ENCODE assay signal across 25 cellular contexts in genomic region chr14:31886161-31886835, GRCh38.
"Had no signal": no experiment of that assay in that cellular context is flagged by ENCODE, and none has a peak within 500 bp of the region (broad histone marks: within the 10 kb centered on the region; RNA-seq: fewer than 3 reads in every experiment).

No MANE protein-coding gene starts in this region.

- H3K27me3 ChIP-seq: ascending aorta, colonic mucosa, sigmoid colon, stomach, suprapubic skin, tibial artery, upper lobe of right lung had no signal

- H3K9me3 ChIP-seq: ascending aorta, colonic mucosa, prostate gland, sigmoid colon, stomach, suprapubic skin, tibial artery, upper lobe of right lung had no signal

- H3K27ac ChIP-seq: ascending aorta, colonic mucosa, prostate gland, sigmoid colon, stomach, suprapubic skin, tibial artery, upper lobe of right lung, VCaP had no signal

- H3K4me1 ChIP-seq: ascending aorta, colonic mucosa, prostate gland, suprapubic skin, tibial artery, upper lobe of right lung had no signal

- DNase-seq: activated CD4-positive, alpha-beta T cell treated with anti-CD3 and anti-CD28 coated beads for 4 hours; activated CD4-positive, alpha-beta T cell treated with anti-CD3 and anti-CD28 coated beads, Interleukin-2, amount 50 U/mL, for 4 hours; activated effector memory CD4-positive, alpha-beta T cell treated with Interleukin-2 at 50 U/mL for 16 hours; activated naive CD4-positive, alpha-beta T cell treated with Interleukin-2 at 50 U/mL for 16 hours; activated naive CD8-positive, alpha-beta T cell treated with anti-CD3 and anti-CD28 coated beads for 36 hours; colonic mucosa; effector memory CD8-positive, alpha-beta T cell; glutamatergic neuron; islet precursor cell; left cardiac atrium; left ventricle myocardium superior; retina; sigmoid colon; small intestine; stimulated activated CD4-positive, alpha-beta T cell treated with anti-CD3 and anti-CD28 coated beads, Interleukin-1b, Interleukin-23, amount 100 ng/mL, for 48 hours; stimulated activated naive B cell treated with anti-CD40 and anti-IgM and Interleukin-4, amounts not matched to agents 10 μg/mL and 1 μg/mL and 100 μg/mL, for 72 hours; stomach; SW 1271; T-helper 9 cell; tibial artery; upper lobe of right lung had no signal

- H3K4me3 ChIP-seq: ascending aorta, colonic mucosa, prostate gland, sigmoid colon, stomach, suprapubic skin, tibial artery, upper lobe of right lung had no signal

- ATAC-seq: effector memory CD8-positive, alpha-beta T cell; left cardiac atrium; left ventricle myocardium superior; stimulated activated naive B cell treated with anti-CD40 and anti-IgM and Interleukin-4, amounts not matched to agents 10 μg/mL and 1 μg/mL and 100 μg/mL, for 72 hours; upper lobe of right lung had no signal

- H3K36me3 ChIP-seq: ascending aorta, colonic mucosa, prostate gland, sigmoid colon, stomach, suprapubic skin, tibial artery, upper lobe of right lung had no signal
